Comparison of ENCODE assay signal across 21 cellular contexts in the genomic region with DNA sequence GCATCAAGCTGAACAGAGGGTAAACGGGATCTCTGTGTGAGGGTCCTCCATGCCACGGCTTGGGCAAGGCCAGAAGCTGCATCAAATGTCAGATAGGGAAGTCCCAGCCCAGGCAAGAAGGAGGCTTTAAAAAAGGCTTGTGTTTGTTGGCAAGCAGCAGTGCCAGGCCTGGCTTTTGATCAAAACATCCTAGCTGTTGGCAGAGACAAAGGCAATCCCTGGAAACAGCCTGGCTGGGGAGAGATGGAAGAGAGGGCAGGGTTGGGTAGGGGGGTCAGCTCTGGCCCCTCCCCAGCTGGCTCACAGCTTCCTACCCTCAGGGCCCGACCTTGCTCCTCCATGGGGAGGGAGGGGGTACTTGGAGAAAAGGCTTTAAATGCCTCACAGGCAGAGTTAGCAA.
DNase-seq lines count a peak whose midpoint lies in the region; ATAC-seq, FAIRE-seq and TF ChIP-seq lines count a peak whose summit lies in the region.
"Had no signal": no experiment of that assay in that cellular context is flagged by ENCODE, and none has a peak within 500 bp of the region (broad histone marks: within the 10 kb centered on the region; RNA-seq: fewer than 3 reads in every experiment).

No MANE protein-coding gene starts in this region.

- no peaks in the 10 kb centered on the region for H3K36me3 Mint-ChIP-seq in Calu3 (ENCODE audit: insufficient read depth, unreplicated experiment)
- H3K36me3 Mint-ChIP-seq: stimulated activated naive B cell treated with anti-CD40 and anti-IgM and Interleukin-4, amounts not matched to agents 10 μg/mL and 1 μg/mL and 100 μg/mL, for 72 hours; T-cell had no signal

- H3K27ac Mint-ChIP-seq in Calu3 (ENCODE audit: unreplicated experiment) = no peak overlapping the region
- H3K27ac Mint-ChIP-seq: stimulated activated naive B cell treated with anti-CD40 and anti-IgM and Interleukin-4, amounts not matched to agents 10 μg/mL and 1 μg/mL and 100 μg/mL, for 72 hours; T-cell had no signal

- peak overlapping the region; percentile 50 for H2AFZ ChIP-seq in parathyroid adenoma

- no peak overlapping the region for H3K4me3 Mint-ChIP-seq in Calu3 (ENCODE audit: low read depth, unreplicated experiment)
- H3K4me3 Mint-ChIP-seq: central memory CD8-positive, alpha-beta T cell; stimulated activated naive B cell treated with anti-CD40 and anti-IgM and Interleukin-4, amounts not matched to agents 10 μg/mL and 1 μg/mL and 100 μg/mL, for 72 hours; T-cell had no signal

- 23 to 38% (median 27%) methylated on average over 3 of the region's 3 CpGs for WGBS in small intestine, 3 donors

- H3K9me3 ChIP-seq in parathyroid adenoma (ENCODE audit: control insufficient read depth, low read length) = no peaks in the 10 kb centered on the region
- no peaks in the 10 kb centered on the region for H3K9me3 ChIP-seq in small intestine (ENCODE audit: control insufficient read depth, low read depth)
- H3K9me3 ChIP-seq: lower lobe of right lung, tibial nerve had no signal

- intact Hi-C loops in Calu3 (cut with micrococcal nuclease; ENCODE audit: unreplicated experiment) = no loop called here

- peaks cover 4% of the 10 kb centered on the region for H3K4me1 ChIP-seq in parathyroid adenoma
- H3K4me1 ChIP-seq in small intestine (ENCODE audit: control insufficient read depth in 2 of 2, insufficient read depth in 1 of 2, low read depth in 1 of 2, low read length in 1 of 2) = no peaks in the 10 kb centered on the region
- H3K4me1 ChIP-seq: lower lobe of right lung, tibial nerve had no signal

- H3K4me3 ChIP-seq in LNCaP clone FGC (ENCODE audit: low read depth, low read length) (no peak overlapping the region), parathyroid adenoma (ENCODE audit: low read depth, low read length) (no peak overlapping the region), small intestine (ENCODE audit: low read depth in 1 of 2, low read length in 2 of 2) (no peak overlapping the region)
- H3K4me3 ChIP-seq: lower lobe of right lung, tibial nerve had no signal

- DNase-seq in LNCaP clone FGC (ENCODE audit: low read depth) (peak; percentile 68), NCI-H2196 (lab: John Stamatoyannopoulos, UW; ENCODE audit: unreplicated experiment) (peak; percentile 54), globus pallidus (ENCODE audit: low spot score) (peak; percentile 26), small intestine (no peak), DMS153 (lab: John Stamatoyannopoulos, UW) (no peak), Calu3 (no peak)
- no peak for DNase-seq in stimulated activated naive CD8-positive, alpha-beta T cell treated with anti-CD3 and anti-CD28 coated beads, Interleukin-15, Interleukin-2, amounts not matched to agents 100 U/mL and 50 U/mL, for 24 hours
- DNase-seq: activated gamma-delta T cell; amniotic stem cell; effector CD8-positive, alpha-beta T cell; Karpas-422; lower lobe of right lung; NCI-H1436 treated with DMSO at 0.1 percent for 48 hours; NCI-H510A treated with DMSO at 0.1 percent for 48 hours; stimulated activated naive B cell treated with anti-CD40 and anti-IgM and Interleukin-4, amounts not matched to agents 10 μg/mL and 1 μg/mL and 100 μg/mL, for 72 hours; T-cell had no signal

- FAIRE-seq in small intestine (lab: Jason Lieb, UNC) = no peak
- FAIRE-seq: G401.6 had no signal

- no peak overlapping the region for H3K9ac ChIP-seq in parathyroid adenoma

- H3K4me2 ChIP-seq in parathyroid adenoma (ENCODE audit: low read length) = no peak overlapping the region

- BruUV-seq in Calu3 (replicated peaks; lab: Mats Ljungman, UMichigan) = no TSS peak

- H3K9me3 Mint-ChIP-seq in Calu3 (ENCODE audit: low read depth, unreplicated experiment) = no peaks in the 10 kb centered on the region
- H3K9me3 Mint-ChIP-seq: central memory CD8-positive, alpha-beta T cell had no signal

- no peaks in the 10 kb centered on the region for H3K27me3 ChIP-seq in parathyroid adenoma (ENCODE audit: control insufficient read depth, insufficient read depth, low read length)
- no peaks in the 10 kb centered on the region for H3K27me3 ChIP-seq in small intestine (ENCODE audit: control insufficient read depth in 2 of 2, insufficient read depth in 2 of 2, low read length in 2 of 2)
- H3K27me3 ChIP-seq: tibial nerve had no signal

- CTCF ChIA-PET in Calu3 (lab: Charles Lee) = no interaction called here

- ATAC-seq in stimulated activated naive CD8-positive, alpha-beta T cell treated with anti-CD3 and anti-CD28 coated beads, Interleukin-15, Interleukin-2, amounts not matched to agents 100 U/mL and 50 U/mL, for 24 hours = no peak
- ATAC-seq: esophagus mucosa; lower lobe of right lung; stimulated activated naive B cell treated with anti-CD40 and anti-IgM and Interleukin-4, amounts not matched to agents 10 μg/mL and 1 μg/mL and 100 μg/mL, for 72 hours; T-cell had no signal

- peaks cover 100% of the 10 kb centered on the region for H3K27me3 Mint-ChIP-seq in Calu3 (ENCODE audit: unreplicated experiment)

- no peaks in the 10 kb centered on the region for H3K4me1 Mint-ChIP-seq in Calu3 (ENCODE audit: low read depth, unreplicated experiment)
- H3K4me1 Mint-ChIP-seq: central memory CD8-positive, alpha-beta T cell; stimulated activated naive B cell treated with anti-CD40 and anti-IgM and Interleukin-4, amounts not matched to agents 10 μg/mL and 1 μg/mL and 100 μg/mL, for 72 hours; T-cell had no signal

- no peaks in the 10 kb centered on the region for H3K36me3 ChIP-seq in parathyroid adenoma (ENCODE audit: control insufficient read depth, insufficient read depth, low read length)
- H3K36me3 ChIP-seq in small intestine (ENCODE audit: control insufficient read depth in 2 of 2, insufficient read depth in 2 of 2, low read length in 2 of 2) = no peaks in the 10 kb centered on the region
- H3K36me3 ChIP-seq: lower lobe of right lung, tibial nerve had no signal

- no peak overlapping the region for H3K27ac ChIP-seq in parathyroid adenoma
- H3K27ac ChIP-seq in small intestine (ENCODE audit: low read depth in 1 of 2, low read length in 1 of 2) = no peak overlapping the region
- H3K27ac ChIP-seq: lower lobe of right lung, tibial nerve had no signal

- no peaks in the 10 kb centered on the region for H3K79me2 ChIP-seq in parathyroid adenoma

- TF ChIP-seq CTCF in LNCaP clone FGC (IDR thresholded peaks at IDR 0.05; ENCODE audit: control insufficient read depth, extremely low read depth, insufficient read depth) = no peak
- no peak for TF ChIP-seq CTCF in parathyroid adenoma (IDR thresholded peaks at IDR 0.05)
- no peak for TF ChIP-seq CTCF in Calu3 (IDR thresholded peaks at IDR 0.05; ENCODE audit: unreplicated experiment)

Comparison
In these comparisons a context has a peak if more than half of its experiments do, and no peak if none do; other contexts are left out.
1. DNase-seq: peak in LNCaP clone FGC (single experiment), NCI-H2196 (single experiment) and globus pallidus (single experiment); none in small intestine (single experiment), DMS153 (single experiment), stimulated activated naive CD8-positive, alpha-beta T cell treated with anti-CD3 and anti-CD28 coated beads, Interleukin-15, Interleukin-2, amounts not matched to agents 100 U/mL and 50 U/mL, for 24 hours (single experiment) and Calu3 (single experiment).